Comparison of ENCODE assay signal across 20 cellular contexts in the genomic region with DNA sequence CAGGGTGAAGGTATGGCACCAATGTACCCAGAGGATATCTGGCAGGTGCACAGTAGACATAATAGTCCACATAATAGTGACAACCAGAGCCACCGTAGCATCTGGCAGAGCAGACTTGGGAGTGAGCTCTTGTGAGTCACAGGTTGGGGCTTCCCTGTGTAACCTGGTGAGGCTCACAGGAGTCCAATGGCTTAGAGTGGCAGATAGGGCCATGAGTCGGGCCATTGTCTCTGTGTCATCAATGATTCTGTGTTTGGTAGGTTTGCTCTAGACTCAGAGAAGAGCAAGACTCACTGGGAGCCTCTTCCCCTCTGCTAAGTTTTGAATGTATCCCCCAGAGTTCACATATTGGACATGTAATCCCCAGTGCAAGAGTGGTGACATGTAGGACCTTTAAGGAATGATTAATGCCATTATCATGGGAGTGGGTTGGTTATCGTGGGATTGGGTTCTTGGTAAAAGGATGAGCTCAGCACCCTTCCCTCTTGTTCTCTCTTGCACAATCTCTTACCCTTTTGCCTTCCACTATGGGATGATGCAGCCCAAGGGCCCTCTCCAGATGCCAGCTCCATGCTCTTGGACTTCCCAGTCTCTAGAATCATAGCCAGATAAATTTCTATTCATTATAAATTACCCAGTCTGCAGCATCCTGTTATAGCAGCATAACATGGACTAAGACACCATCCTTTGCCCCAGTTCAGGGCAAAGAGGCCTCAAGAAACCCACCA. TPM values are rescaled to one million over a fixed set of nuclear protein-coding genes. Genes with fewer than 3 reads are reported as not detected.
DNase-seq lines count a peak whose midpoint lies in the region; ATAC-seq, FAIRE-seq and TF ChIP-seq lines count a peak whose summit lies in the region.
"Had no signal": no experiment of that assay in that cellular context is flagged by ENCODE, and none has a peak within 500 bp of the region (broad histone marks: within the 10 kb centered on the region; RNA-seq: fewer than 3 reads in every experiment).

No MANE protein-coding gene starts in this region.

- H2AFZ ChIP-seq in PC-3 (ENCODE audit: low read length), result no peak overlapping the region
- no peak overlapping the region for H2AFZ ChIP-seq in keratinocyte (ENCODE audit: control insufficient read depth, low read length)

- H3K9ac ChIP-seq in PC-3 (ENCODE audit: low read length) (no peak overlapping the region), keratinocyte (ENCODE audit: control insufficient read depth, extremely low read depth, insufficient read depth, low read length) (peak overlapping the region; percentile 5)

- H4K20me1 ChIP-seq in PC-3 (ENCODE audit: low read length), result no peaks in the 10 kb centered on the region
- H4K20me1 ChIP-seq in keratinocyte (ENCODE audit: control insufficient read depth, extremely low read depth, insufficient read depth, low read length), result no peaks in the 10 kb centered on the region

- H3K9me3 ChIP-seq in PC-3 (ENCODE audit: low read length) (no peaks in the 10 kb centered on the region), keratinocyte (ENCODE audit: control insufficient read depth, low read depth, low read length) (no peaks in the 10 kb centered on the region), ascending aorta (no peaks in the 10 kb centered on the region)
- H3K9me3 ChIP-seq: HAP-1, prostate gland had no signal

- no peaks in the 10 kb centered on the region for H3K4me1 ChIP-seq in PC-3 (ENCODE audit: insufficient read depth, low read length)
- peaks cover 18% of the 10 kb centered on the region for H3K4me1 ChIP-seq in keratinocyte (ENCODE audit: control insufficient read depth, extremely low read depth, insufficient read depth, low read length)
- H3K4me1 ChIP-seq in ascending aorta, result no peaks in the 10 kb centered on the region
- H3K4me1 ChIP-seq: HAP-1, prostate gland had no signal

- no peaks in the 10 kb centered on the region for H3F3A ChIP-seq in PC-3 (ENCODE audit: low read length, unreplicated experiment)

- TF ChIP-seq CTCF in PC-3 (conservative IDR thresholded peaks at IDR 0.05; ENCODE audit: low read depth, low read length) (no peak), keratinocyte (optimal IDR thresholded peaks at IDR 0.05 in 1 of 3, IDR thresholded peaks at IDR 0.05 in 1 of 3, conservative IDR thresholded peaks at IDR 0.05 in 1 of 3; ENCODE audit: extremely low read depth in 1 of 3, insufficient read depth in 2 of 3, low read length in 3 of 3) (no peak), ascending aorta (IDR thresholded peaks at IDR 0.05) (no peak)

- BruUV-seq in PC-3 (replicated peaks; lab: Mats Ljungman, UMichigan), result no TSS peak

- dilution Hi-C loops in keratinocyte (cut with MboI; ENCODE audit: extremely low pct_ligation_motif_present, low sequenced_read_pairs), result no loop called here

- no peak overlapping the region for H3K4me3 ChIP-seq in PC-3 (ENCODE audit: low read length)
- H3K4me3 ChIP-seq in keratinocyte (ENCODE audit: control insufficient read depth in 2 of 3, extremely low read depth in 1 of 3, insufficient read depth in 2 of 3, low read depth in 1 of 3, low read length in 3 of 3), result no peak overlapping the region
- no peak overlapping the region for H3K4me3 ChIP-seq in ascending aorta
- H3K4me3 ChIP-seq: HAP-1, prostate gland, tibial nerve had no signal

- intact Hi-C loops in PC-3 (cut with micrococcal nuclease), result no loop called here
- intact Hi-C loops in ascending aorta (cut with DNase I), result no loop called here

- no peaks in the 10 kb centered on the region for H3K9me2 ChIP-seq in PC-3 (replicated peaks; ENCODE audit: low read length)

- H3K36me3 ChIP-seq in PC-3 (ENCODE audit: low read depth, low read length) (no peaks in the 10 kb centered on the region), keratinocyte (ENCODE audit: control insufficient read depth in 2 of 2, extremely low read depth in 1 of 2, insufficient read depth in 2 of 2, low read length in 2 of 2) (no peaks in the 10 kb centered on the region), ascending aorta (no peaks in the 10 kb centered on the region)
- H3K36me3 ChIP-seq: HAP-1, prostate gland, tibial nerve had no signal

- FAIRE-seq in keratinocyte (lab: Jason Lieb, UNC), result no peak

- peaks cover 4% of the 10 kb centered on the region for H3K9me1 ChIP-seq in keratinocyte (ENCODE audit: control insufficient read depth, extremely low read depth, insufficient read depth, low read length)

- DNase-seq in stimulated activated CD4-positive, alpha-beta T cell treated with anti-CD3 and anti-CD28 coated beads, Interleukin-1b, Interleukin-23, amount 100 ng/mL, for 48 hours, result peak; percentile 25
- DNase-seq in stimulated activated CD4-positive, alpha-beta T cell treated with anti-CD3 and anti-CD28 coated beads, Interleukin-4, amount 100 ng/mL, for 1 hour, result no peak
- DNase-seq in PC-3, result peak; percentile 30
- DNase-seq in keratinocyte (ENCODE audit: low read depth, low spot score), result no peak
- DNase-seq in D341Med (ENCODE audit: low spot score), result no peak
- DNase-seq in ascending aorta (ENCODE audit: low spot score in 2 of 2), result no peak
- DNase-seq: activated CD4-positive, alpha-beta T cell treated with anti-CD3 and anti-CD28 coated beads, Interleukin-2, amount 10 ng/mL, durations not matched to agents 24 days and 14 days; DMS79 treated with DMSO at 0.1 percent for 48 hours; effector memory CD4-positive, alpha-beta T cell; glutamatergic neuron; midbrain; NCI-H1436; NCI-H2171; NCI-H526; stimulated activated naive CD4-positive, alpha-beta T cell treated with Interleukin-2 at 50 U/mL for 16 hours had no signal

- H3K79me2 ChIP-seq in PC-3 (ENCODE audit: low read length) (no peaks in the 10 kb centered on the region), keratinocyte (ENCODE audit: control insufficient read depth, insufficient read depth, low read length) (no peaks in the 10 kb centered on the region)

- H3K4me2 ChIP-seq in PC-3 (ENCODE audit: low read length) (no peak overlapping the region), keratinocyte (ENCODE audit: control insufficient read depth, extremely low read depth, insufficient read depth, low read depth, low read length) (no peak overlapping the region)

- ATAC-seq in PC-3 (peak; percentile 40; the same call in 1 of the 2 replicates), GM21423 (IDR thresholded peaks at IDR 0.05; ENCODE audit: unreplicated experiment) (no peak)
- ATAC-seq: left lobe of liver had no signal

- POLR2A ChIA-PET in PC-3 (lab: Charles Lee; ENCODE audit: unreplicated experiment), result no interaction called here

- no peaks in the 10 kb centered on the region for H3K27me3 ChIP-seq in PC-3 (ENCODE audit: low read length)
- H3K27me3 ChIP-seq in keratinocyte (ENCODE audit: control insufficient read depth, extremely low read depth, insufficient read depth, low read length), result no peaks in the 10 kb centered on the region
- no peaks in the 10 kb centered on the region for H3K27me3 ChIP-seq in ascending aorta
- H3K27me3 ChIP-seq: tibial nerve had no signal

- CTCF ChIA-PET in PC-3 (lab: Charles Lee), result no interaction called here

- H3K27ac ChIP-seq in PC-3 (ENCODE audit: low read length) (no peak overlapping the region), keratinocyte (ENCODE audit: control insufficient read depth, insufficient read depth, low read length) (peak overlapping the region; percentile 24), ascending aorta (no peak overlapping the region)
- H3K27ac ChIP-seq: prostate gland, tibial nerve had no signal

RNA-seq across cellular contexts. Expression of a gene that starts 22.6 kb away (rescaled TPM):
- total RNA-seq in PC-3 (2014; rRNA removed), result 12.8 and 17.3 TPM in 2 replicates
- 19.9 to 50.7 TPM (median 23.7 TPM) in 3 replicates for polyA plus RNA-seq in keratinocyte
- polyA plus RNA-seq in keratinocyte (2011; ENCODE audit: low read depth), result 14.5 TPM
- 27.2 and 34.1 TPM in 2 replicates for polyA plus RNA-seq in keratinocyte (2011; cell fraction: cytosol; rRNA removed)
- polyA plus RNA-seq in keratinocyte (2011; cell fraction: nucleus; rRNA removed), result 64.2 and 79.1 TPM in 2 replicates
- 37.4 and 48.9 TPM in 2 replicates for polyA plus RNA-seq in keratinocyte (2012; ENCODE audit: low replicate concordance)
- 23.1 to 84.4 TPM (median 23.5 TPM) in 3 replicates for polyA minus RNA-seq in keratinocyte
- polyA minus RNA-seq in keratinocyte (2011; cell fraction: cytosol; rRNA and poly(A)+ RNA removed), result 21.5 TPM
- polyA minus RNA-seq in keratinocyte (2011; cell fraction: nucleus; rRNA and poly(A)+ RNA removed), result 35.0 and 48.7 TPM in 2 replicates
- total RNA-seq in ascending aorta, result 72.8 TPM

Comparison
In these comparisons a context has a peak if more than half of its experiments do, and no peak if none do; other contexts are left out.
1. DNase-seq: peak in stimulated activated CD4-positive, alpha-beta T cell treated with anti-CD3 and anti-CD28 coated beads, Interleukin-1b, Interleukin-23, amount 100 ng/mL, for 48 hours (single experiment) and PC-3 (single experiment); none in stimulated activated CD4-positive, alpha-beta T cell treated with anti-CD3 and anti-CD28 coated beads, Interleukin-4, amount 100 ng/mL, for 1 hour (single experiment), keratinocyte (single experiment), D341Med (single experiment) and ascending aorta (0 of 2).